In the genomic region with DNA sequence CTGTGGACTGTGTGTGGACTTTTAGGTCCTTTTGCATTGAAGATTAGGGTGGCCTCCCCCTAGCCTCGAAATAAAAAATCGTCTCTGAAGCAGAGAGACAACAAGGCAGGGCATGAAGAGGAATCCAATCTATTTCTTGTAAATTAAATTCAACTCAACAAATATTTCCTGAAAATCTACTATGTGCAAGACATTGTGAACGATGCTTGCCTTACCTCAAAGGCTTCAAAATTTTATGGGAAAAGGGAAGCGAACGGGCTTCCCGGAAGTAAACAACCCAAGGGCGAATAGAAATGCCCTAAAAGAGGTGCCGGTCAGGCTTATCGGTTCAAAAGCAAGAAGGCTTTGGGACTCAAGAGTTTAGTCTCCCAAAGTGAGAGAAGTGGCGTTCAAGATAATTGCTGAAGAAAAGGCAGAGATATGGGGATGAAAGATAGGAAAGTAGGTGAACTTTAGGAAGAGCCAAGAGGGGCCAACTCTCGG, we compare ENCODE assay signal across 8 cellular contexts. TPM values are rescaled to one million over a fixed set of nuclear protein-coding genes. Genes with fewer than 3 reads are reported as not detected.
DNase-seq lines count a peak whose midpoint lies in the region; ATAC-seq, FAIRE-seq and TF ChIP-seq lines count a peak whose summit lies in the region.

No MANE protein-coding gene starts in this region.

- POLR2A ChIA-PET in A673 (lab: Charles Lee; ENCODE audit: low non-redundant PET) (no interaction called here), K562 (lab: Yijun Ruan, JAX) (interaction anchor here (0.6 to 1.6 kb wide), 3 partner anchors 10 to 49 kb away, joined by 3 to 6 read pairs (median 3); no protein-coding TSS in a partner anchor)

- H3K4me1 ChIP-seq in A673 (ENCODE audit: insufficient read depth, low read length, poor library complexity, severe bottlenecking) (peaks cover 36% of the 10 kb centered on the region), K562 (replicated peaks in 1 of 2; ENCODE audit: control insufficient read depth in 2 of 2, insufficient read depth in 2 of 2, low read length in 2 of 2) (peaks cover 10 to 13% of the 10 kb centered on the region in 2 experiments; a peak in 4 of 5 replicates), lung (ENCODE audit: control insufficient read depth in 2 of 2, insufficient read depth in 2 of 2, low read length in 2 of 2) (no peaks in the 10 kb centered on the region)

- TF ChIP-seq CTCF in A673 (conservative IDR thresholded peaks at IDR 0.05; ENCODE audit: low read depth, low read length), result no peak
- no peak for TF ChIP-seq CTCF in K562 (IDR thresholded peaks at IDR 0.05 in 2 of 3, conservative IDR thresholded peaks at IDR 0.05 in 1 of 3; ENCODE audit: insufficient read depth in 2 of 3, low read depth in 1 of 3, low read length in 3 of 3)
- TF ChIP-seq CTCF in lung (IDR thresholded peaks at IDR 0.05; ENCODE audit: control extremely low read depth, extremely low read depth), result no peak

- no peak for DNase-seq in A673 (ENCODE audit: low spot score)
- DNase-seq in NCI-H2227 (lab: John Stamatoyannopoulos, UW; ENCODE audit: unreplicated experiment), result peak; percentile 59
- peak in 2 of 4 experiments; percentile 26 to 62 for DNase-seq in K562 (ENCODE audit: extremely low read depth in 1 of 4, low spot score in 3 of 4)
- DNase-seq in lung (ENCODE audit: low spot score), result no peak
- no peak for DNase-seq in GM12891 (ENCODE audit: insufficient read length, low spot score)
- DNase-seq in iPS-NIHi7 (ENCODE audit: extremely low spot score), result no peak

- H2AFZ ChIP-seq in K562 (ENCODE audit: low read depth, low read length), result peak overlapping the region; percentile 98

- in situ Hi-C loops in K562 (cut with MboI), result no loop called here

- H3K27me3 ChIP-seq in A673 (replicated peaks; ENCODE audit: insufficient read depth, low read depth, low read length, poor library complexity) (no peaks in the 10 kb centered on the region), K562 (ENCODE audit: control insufficient read depth in 2 of 2, insufficient read depth in 2 of 2, low read length in 2 of 2) (no peaks in the 10 kb centered on the region), lung (ENCODE audit: control insufficient read depth, insufficient read depth) (no peaks in the 10 kb centered on the region)

- WGBS in K562 (ENCODE audit: insufficient coverage, low coverage, missing lambda C conversion rate), result 0% methylated on average over 11 of the region's 11 CpGs
- 1% methylated on average over 11 of the region's 11 CpGs for WGBS in lung, 2 donors

- peak overlapping the region; percentile 91 to 96 for H3K9ac ChIP-seq in K562 (ENCODE audit: insufficient read depth in 1 of 2, low read depth in 2 of 2, low read length in 2 of 2)

- no peaks in the 10 kb centered on the region for H3K9me1 ChIP-seq in K562 (ENCODE audit: control insufficient read depth, insufficient read depth, low read length)

- H3K9me3 ChIP-seq in A673 (ENCODE audit: low read depth, low read length, poor library complexity, severe bottlenecking) (no peaks in the 10 kb centered on the region), K562 (replicated peaks; ENCODE audit: control insufficient read depth, insufficient read depth, low read depth, low read length) (no peaks in the 10 kb centered on the region), lung (ENCODE audit: control insufficient read depth in 2 of 2, insufficient read depth in 1 of 2, low read length in 1 of 2) (no peaks in the 10 kb centered on the region)

- H4K20me1 ChIP-seq in K562 (replicated peaks; ENCODE audit: control insufficient read depth, insufficient read depth, low read length), result no peaks in the 10 kb centered on the region

- H3K27ac ChIP-seq in A673 (ENCODE audit: low read depth, low read length, poor library complexity, severe bottlenecking) (peak overlapping the region; percentile 91), K562 (ENCODE audit: extremely low read depth, low read depth, low read length) (peak overlapping the region; percentile 97), lung (ENCODE audit: low read depth in 1 of 2, low read length in 1 of 2) (peak overlapping the region in 1 of 2 donors; percentile 83)

- intact Hi-C loops in A673 (cut with micrococcal nuclease; ENCODE audit: unreplicated experiment), result no loop called here
- intact Hi-C loops in K562 (cut with micrococcal nuclease), result no loop called here

- BruUV-seq in A673 (replicated peaks; lab: Mats Ljungman, UMichigan), result TSS peak; percentile 66
- TSS peak; percentile 73 for BruUV-seq in K562 (replicated peaks; lab: Mats Ljungman, UMichigan)

- peak; percentile 1 for ATAC-seq in GM18508 (IDR thresholded peaks at IDR 0.05; ENCODE audit: insufficient read depth, unreplicated experiment)
- ATAC-seq in K562, result peak; percentile 14
- no peak for ATAC-seq in lung (ENCODE audit: insufficient read depth, low FRiP score)
- ATAC-seq in GM19324 (IDR thresholded peaks at IDR 0.05; ENCODE audit: low FRiP score, unreplicated experiment), result no peak

- no peak for FAIRE-seq in K562 (lab: Jason Lieb, UNC)
- no peak for FAIRE-seq in GM12891 (lab: Jason Lieb, UNC)

- no peak; the same call in none of the 2 replicates for TF ChIP-seq POLR2A in K562 (conservative IDR thresholded peaks at IDR 0.05)
- TF ChIP-seq POLR2A in GM12891 (IDR thresholded peaks at IDR 0.05; ENCODE audit: low read depth, low read length), result no peak

- CTCF ChIA-PET in A673 (lab: Charles Lee) (no interaction called here), K562 (lab: Yijun Ruan, JAX; ENCODE audit: low intra/inter-chr PET ratio) (no interaction called here)

- no peak for TF ChIP-seq RAD21 in K562 (CRISPR knock-in tag; conservative IDR thresholded peaks at IDR 0.05 in 1 of 2, IDR thresholded peaks at IDR 0.05 in 1 of 2)

- H3K36me3 ChIP-seq in A673 (ENCODE audit: insufficient read depth, low read length, poor library complexity, severe bottlenecking), result no peaks in the 10 kb centered on the region
- H3K36me3 ChIP-seq in K562 (ENCODE audit: control insufficient read depth, insufficient read depth, low read length), result no peaks in the 10 kb centered on the region; the same call in 2 of the 3 replicates
- no peaks in the 10 kb centered on the region for H3K36me3 ChIP-seq in lung (ENCODE audit: control insufficient read depth in 2 of 2, insufficient read depth in 2 of 2, low read length in 2 of 2)

- H3K4me2 ChIP-seq in K562 (ENCODE audit: insufficient read depth, low read length), result peak overlapping the region; percentile 91

- H3K4me3 ChIP-seq in A673 (ENCODE audit: low read depth, low read length, poor library complexity, severe bottlenecking) (peak overlapping the region; percentile 87), K562 (peak overlapping the region; percentile 84), lung (peak overlapping the region; percentile 72)

- no peak for TF ChIP-seq EP300 in K562 (IDR thresholded peaks at IDR 0.05; ENCODE audit: low read length)

- H3K79me2 ChIP-seq in K562 (ENCODE audit: control insufficient read depth, insufficient read depth, low read length), result peaks cover 55% of the 10 kb centered on the region

RNA-seq across cellular contexts. Expression of gene KIF24, which starts 0.5 kb away (rescaled TPM):
- 10.6 and 11.6 TPM in 2 replicates for total RNA-seq in A673 (2021)
- total RNA-seq in K562 (2011; cell fraction: chromatin; rRNA removed; ENCODE audit: low replicate concordance), result 17.5 and 18.0 TPM in 2 replicates
- total RNA-seq in K562 (2011; cell fraction: nucleolus; rRNA removed), result 10.3 and 10.7 TPM in 2 replicates
- total RNA-seq in K562 (2011; cell fraction: nucleoplasm; rRNA removed), result 11.1 and 11.2 TPM in 2 replicates
- total RNA-seq in K562 (2014; rRNA removed), result 3.6 and 4.6 TPM in 2 replicates
- total RNA-seq in K562 (2014; rRNA removed; fragmentation: Illumina TruSeq; extraction: Trizol), result 4.7 TPM in 2 replicates
- total RNA-seq in K562 (2015; rRNA removed; fragmentation: Illumina TruSeq; extraction: Trizol), result 5.4 and 5.8 TPM in 2 replicates
- total RNA-seq in K562 (2021), result 4.7 and 5.0 TPM in 2 replicates
- 4.1 and 5.0 TPM in 2 replicates for polyA plus RNA-seq in K562 (2011; rRNA removed)
- 2.5 and 3.5 TPM in 2 replicates for polyA plus RNA-seq in K562 (2011; cell fraction: cytosol; rRNA removed)
- 6.3 and 10.1 TPM in 2 replicates for polyA plus RNA-seq in K562 (2011; cell fraction: nucleus; rRNA removed)
- 3.1 and 5.0 TPM in 2 replicates for polyA plus RNA-seq in K562 (2012)
- 4.2 and 4.4 TPM in 2 replicates for polyA plus RNA-seq in K562 (2014; fragmentation: Illumina TruSeq; extraction: Trizol)
- under 1 TPM; 0.63 to 0.76 TPM for polyA plus RNA-seq in K562 (2014; fragmentation: Nextera tagmentation; extraction: Ambion mirVana)
- polyA plus RNA-seq in K562 (2014; rRNA removed), result 3.3 and 3.6 TPM in 2 replicates
- polyA minus RNA-seq in K562 (2011; rRNA and poly(A)+ RNA removed), result 8.4 and 10.3 TPM in 2 replicates
- polyA minus RNA-seq in K562 (2011; cell fraction: cytosol; rRNA and poly(A)+ RNA removed), result 3.1 and 4.8 TPM in 2 replicates
- 5.9 and 7.8 TPM in 2 replicates for polyA minus RNA-seq in K562 (2011; cell fraction: nucleus; rRNA and poly(A)+ RNA removed)
- total RNA-seq in lung, result 1 to 10 TPM; 3.0 to 4.3 TPM
- polyA plus RNA-seq in lung, result under 1 TPM; 0.63 to 0.71 TPM
- 1.6 TPM for polyA plus RNA-seq in GM12891 (2012; ENCODE audit: low read depth, missing spikeins)

RNA-seq across cellular contexts. Expression of gene NUDT2, which starts 0.8 kb away (rescaled TPM):
- total RNA-seq in A673 (2021), result 19.1 and 25.3 TPM in 2 replicates
- total RNA-seq in K562 (2011; cell fraction: chromatin; rRNA removed; ENCODE audit: low replicate concordance), result 4.5 and 6.6 TPM in 2 replicates
- total RNA-seq in K562 (2011; cell fraction: nucleolus; rRNA removed), result 5.4 and 6.7 TPM in 2 replicates
- 6.3 and 7.0 TPM in 2 replicates for total RNA-seq in K562 (2011; cell fraction: nucleoplasm; rRNA removed)
- 11.5 and 14.1 TPM in 2 replicates for total RNA-seq in K562 (2014; rRNA removed)
- 19.0 and 23.9 TPM in 2 replicates for total RNA-seq in K562 (2014; rRNA removed; fragmentation: Illumina TruSeq; extraction: Trizol)
- total RNA-seq in K562 (2015; rRNA removed; fragmentation: Illumina TruSeq; extraction: Trizol), result 15.4 and 16.7 TPM in 2 replicates
- 13.1 and 15.2 TPM in 2 replicates for total RNA-seq in K562 (2021)
- 21.6 and 24.3 TPM in 2 replicates for polyA plus RNA-seq in K562 (2011; rRNA removed)
- polyA plus RNA-seq in K562 (2011; cell fraction: cytosol; rRNA removed), result 14.1 and 17.1 TPM in 2 replicates
- 8.5 and 10.2 TPM in 2 replicates for polyA plus RNA-seq in K562 (2011; cell fraction: nucleus; rRNA removed)
- 14.4 and 16.5 TPM in 2 replicates for polyA plus RNA-seq in K562 (2012)
- polyA plus RNA-seq in K562 (2014; fragmentation: Illumina TruSeq; extraction: Trizol), result 14.4 and 18.5 TPM in 2 replicates
- polyA plus RNA-seq in K562 (2014; fragmentation: Nextera tagmentation; extraction: Ambion mirVana), result 10 to 100 TPM; 26.9 to 28.1 TPM
- polyA plus RNA-seq in K562 (2014; rRNA removed), result 19.4 and 19.9 TPM in 2 replicates
- polyA minus RNA-seq in K562 (2011; rRNA and poly(A)+ RNA removed), result 7.6 and 11.3 TPM in 2 replicates
- 2.7 and 3.2 TPM in 2 replicates for polyA minus RNA-seq in K562 (2011; cell fraction: cytosol; rRNA and poly(A)+ RNA removed)
- polyA minus RNA-seq in K562 (2011; cell fraction: nucleus; rRNA and poly(A)+ RNA removed), result 0.94 and 1.4 TPM in 2 replicates
- total RNA-seq in lung, result 10 to 100 TPM; 11.7 to 12.5 TPM
- polyA plus RNA-seq in lung, result 10 to 100 TPM; 18.7 to 20.1 TPM
- 27.3 TPM for polyA plus RNA-seq in GM12891 (2012; ENCODE audit: low read depth, missing spikeins)

RNA-seq across cellular contexts. Expression of gene MYORG, which starts 48.2 kb away (rescaled TPM):
- 7.8 and 7.9 TPM in 2 replicates for total RNA-seq in A673 (2021)
- total RNA-seq in K562 (2011; cell fraction: chromatin; rRNA removed; ENCODE audit: low replicate concordance), result 0.37 and 0.81 TPM in 2 replicates
- total RNA-seq in K562 (2011; cell fraction: nucleolus; rRNA removed), result 0.53 and 0.83 TPM in 2 replicates
- 0.51 and 1.2 TPM in 2 replicates for total RNA-seq in K562 (2011; cell fraction: nucleoplasm; rRNA removed)
- total RNA-seq in K562 (2014; rRNA removed), result 0.18 and 0.33 TPM in 2 replicates
- total RNA-seq in K562 (2014; rRNA removed; fragmentation: Illumina TruSeq; extraction: Trizol), result 0.15 and 0.19 TPM in 2 replicates
- total RNA-seq in K562 (2015; rRNA removed; fragmentation: Illumina TruSeq; extraction: Trizol), result 0.14 and 0.15 TPM in 2 replicates
- total RNA-seq in K562 (2021), result 0.82 and 1.1 TPM in 2 replicates
- polyA plus RNA-seq in K562 (2011; rRNA removed), result 0.19 and 0.25 TPM in 2 replicates
- 0.16 and 0.43 TPM in 2 replicates for polyA plus RNA-seq in K562 (2011; cell fraction: cytosol; rRNA removed)
- 0.06 and 0.28 TPM in 2 replicates for polyA plus RNA-seq in K562 (2011; cell fraction: nucleus; rRNA removed)
- 0.32 and 0.36 TPM in 2 replicates for polyA plus RNA-seq in K562 (2012)
- polyA plus RNA-seq in K562 (2014; fragmentation: Illumina TruSeq; extraction: Trizol), result 0.36 and 0.40 TPM in 2 replicates
- under 1 TPM; 0.06 to 0.13 TPM for polyA plus RNA-seq in K562 (2014; fragmentation: Nextera tagmentation; extraction: Ambion mirVana)
- 0.20 and 0.30 TPM in 2 replicates for polyA plus RNA-seq in K562 (2014; rRNA removed)
- 0.15 and 0.21 TPM in 2 replicates for polyA minus RNA-seq in K562 (2011; rRNA and poly(A)+ RNA removed)
- polyA minus RNA-seq in K562 (2011; cell fraction: cytosol; rRNA and poly(A)+ RNA removed), result 0.36 and 0.67 TPM in 2 replicates
- 0.22 and 0.27 TPM in 2 replicates for polyA minus RNA-seq in K562 (2011; cell fraction: nucleus; rRNA and poly(A)+ RNA removed)
- total RNA-seq in lung, result 10 to 100 TPM in 1 of 2 donors, 1 to 10 TPM in 1; 6.6 to 12.2 TPM
- 1 to 10 TPM; 1.4 to 3.1 TPM for polyA plus RNA-seq in lung
- polyA plus RNA-seq in GM12891 (2012; ENCODE audit: low read depth, missing spikeins), result 0.21 TPM

Comparison
In these comparisons a context has a peak if more than half of its experiments do, and no peak if none do; other contexts are left out.
1. ATAC-seq: peak in GM18508 (single experiment) and K562 (single experiment); none in lung (single experiment) and GM19324 (single experiment).
2. Peak in every context shown above with its lines, with median percentiles within 50 percentile points of each other: H3K4me3 ChIP-seq.